ENCODE assay signal across 18 cellular contexts in the genomic region with DNA sequence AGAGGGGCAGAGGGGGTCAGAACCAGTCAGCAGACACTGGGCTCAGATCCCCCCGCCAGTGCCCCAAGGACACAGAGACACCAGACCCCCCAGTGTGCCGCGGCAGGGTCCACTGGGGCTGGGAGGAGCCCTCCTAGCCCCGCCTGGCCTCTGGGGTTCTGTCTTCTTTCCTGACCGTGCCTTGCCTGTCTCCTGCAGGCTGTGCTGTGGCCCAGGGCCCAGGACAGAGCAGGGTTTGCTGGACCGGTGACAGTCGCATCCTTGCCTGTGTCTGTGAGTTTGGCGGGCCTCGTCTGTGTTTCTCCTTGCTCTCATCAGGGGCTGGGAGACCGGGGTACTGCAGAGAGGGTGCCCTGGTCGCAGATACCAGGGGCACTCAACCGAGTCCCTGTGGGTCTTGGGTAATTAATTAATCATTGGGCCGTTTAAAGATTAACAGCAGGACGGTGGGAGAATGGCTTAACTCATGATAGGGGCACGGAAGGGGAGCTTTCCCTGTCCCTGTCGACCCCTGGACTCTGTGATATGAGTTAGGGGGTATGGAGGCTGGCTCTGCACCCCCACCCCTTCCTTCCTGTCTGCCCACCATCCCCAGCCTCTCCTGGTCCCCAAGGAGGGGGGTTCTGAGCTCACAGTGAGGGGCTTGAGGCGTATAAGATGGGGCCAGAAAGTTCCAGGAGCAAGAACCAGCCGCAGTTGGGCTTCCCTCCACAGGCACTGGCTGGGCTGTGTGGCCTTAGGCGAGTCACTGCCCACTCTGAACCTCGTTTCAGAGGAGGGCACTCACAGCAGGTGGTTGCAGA. TPM values are rescaled to one million over a fixed set of nuclear protein-coding genes. Genes with fewer than 3 reads are reported as not detected.
DNase-seq lines count a peak whose midpoint lies in the region; ATAC-seq, FAIRE-seq and TF ChIP-seq lines count a peak whose summit lies in the region.
"Had no signal": no experiment of that assay in that cellular context is flagged by ENCODE, and none has a peak within 500 bp of the region (broad histone marks: within the 10 kb centered on the region; RNA-seq: fewer than 3 reads in every experiment).

No MANE protein-coding gene starts in this region.

- no peak for TF ChIP-seq POLR2A in H1 (IDR thresholded peaks at IDR 0.05; ENCODE audit: control extremely low read depth in 1 of 2, low read depth in 2 of 2, low read length in 2 of 2)

- H2BK12ac ChIP-seq in H1 (ENCODE audit: low read depth, low read length), result peak overlapping the region; percentile 77; the same call in 1 of the 2 replicates

- H3K27me3 ChIP-seq in H1 (replicated peaks in 1 of 4; ENCODE audit: control insufficient read depth in 3 of 4, extremely low read depth in 1 of 4, insufficient read depth in 3 of 4, low read length in 3 of 4), result no peaks in the 10 kb centered on the region
- H3K27me3 ChIP-seq in mucosa of stomach (ENCODE audit: control insufficient read depth, insufficient read depth, low read length), result no peaks in the 10 kb centered on the region
- H3K27me3 ChIP-seq: BLaER1 treated with 17β-estradiol and CSF1 and Interleukin-3, amounts not matched to agents 10 nM and 100 nM; SJSA1 had no signal

- H3K56ac ChIP-seq in H1 (replicated peaks; ENCODE audit: insufficient read length, low read depth, low read length), result no peak overlapping the region

- no peaks in the 10 kb centered on the region for H3K9me3 Mint-ChIP-seq in activated T-cell treated with anti-CD3 and anti-CD28 coated beads, Interleukin-2, amount 50 U/mL, for 24 hours
- H3K9me3 Mint-ChIP-seq in activated T-cell treated with anti-CD3 and anti-CD28 coated beads, Interleukin-2, amount 50 U/mL, for 4 hours, result peaks cover 6% of the 10 kb centered on the region
- H3K9me3 Mint-ChIP-seq: neural crest cell had no signal

- no peaks in the 10 kb centered on the region for H3K79me1 ChIP-seq in H1 (ENCODE audit: low read depth, low read length)

- no peak for DNase-seq in activated T-cell treated with anti-CD3 and anti-CD28 coated beads, Interleukin-2, amount 50 U/mL, for 24 hours
- DNase-seq in activated T-cell treated with anti-CD3 and anti-CD28 coated beads, Interleukin-2, amount 50 U/mL, for 4 hours, result no peak
- DNase-seq in H1 (ENCODE audit: low read depth in 1 of 2, low spot score in 2 of 2) (no peak), T-helper 1 cell (no peak), mucosa of descending colon (no peak), NCI-H446 (lab: John Stamatoyannopoulos, UW) (no peak)
- DNase-seq in stimulated activated naive CD4-positive, alpha-beta T cell treated with Interleukin-2 at 50 U/mL for 16 hours (lab: John Stamatoyannopoulos, UW), result no peak
- DNase-seq: amniotic stem cell; NCI-H1417 treated with DMSO at 0.1 percent for 48 hours; NCI-H526 treated with DMSO at 0.1 percent for 48 hours; stimulated activated CD8-positive, alpha-beta memory T cell treated with anti-CD3 and anti-CD28 coated beads, Interleukin-4, amount 100 ng/mL, for 48 hours; T-helper 2 cell had no signal

- no peak overlapping the region for H2BK120ac ChIP-seq in H1 (replicated peaks; ENCODE audit: low read depth, low read length)

- no peak overlapping the region for H2AFZ ChIP-seq in H1 (ENCODE audit: low read length)

- H4K20me1 ChIP-seq in H1 (replicated peaks in 1 of 2; ENCODE audit: control insufficient read depth in 1 of 2, insufficient read depth in 2 of 2, low read length in 2 of 2), result peaks cover 0 to 1% of the 10 kb centered on the region in 2 experiments

- H3K23me2 ChIP-seq in H1 (ENCODE audit: low read depth, low read length), result 0 out of 2 replicates have a peak, but pooled peaks cover 2% of the 10 kb centered on the region

- H2AK5ac ChIP-seq in H1 (ENCODE audit: low read depth, low read length), result no peak overlapping the region

- H3K4me1 ChIP-seq in H1 (replicated peaks in 1 of 4; ENCODE audit: control insufficient read depth in 3 of 4, insufficient read depth in 4 of 4, low read length in 3 of 4) (peaks cover 0 to 9% (median 7%) of the 10 kb centered on the region in 4 experiments; a peak in 6 of 7 replicates), mucosa of stomach (ENCODE audit: control insufficient read depth, insufficient read depth, low read length) (peaks cover 47% of the 10 kb centered on the region), mucosa of descending colon (ENCODE audit: low read depth) (peaks cover 5% of the 10 kb centered on the region)
- H3K4me1 ChIP-seq: HAP-1 had no signal

- H3K4me3 Mint-ChIP-seq in activated T-cell treated with anti-CD3 and anti-CD28 coated beads, Interleukin-2, amount 50 U/mL, for 24 hours, result no peak overlapping the region
- no peak overlapping the region for H3K4me3 Mint-ChIP-seq in activated T-cell treated with anti-CD3 and anti-CD28 coated beads, Interleukin-2, amount 50 U/mL, for 4 hours
- H3K4me3 Mint-ChIP-seq: neural crest cell had no signal

- no peak overlapping the region; a peak in 1 of 7 replicates for H3K9ac ChIP-seq in H1 (replicated peaks in 1 of 4; ENCODE audit: extremely low read depth in 1 of 4, low read depth in 3 of 4, low read length in 3 of 4)
- H3K9ac ChIP-seq in mucosa of stomach (ENCODE audit: low read length), result peak overlapping the region; percentile 16
- H3K9ac ChIP-seq: BLaER1 treated with 17β-estradiol and CSF1 and Interleukin-3, amounts not matched to agents 10 nM and 100 nM had no signal

- no peak overlapping the region for H3K18ac ChIP-seq in H1 (ENCODE audit: extremely low read depth, low read length)

- H3K27me3 Mint-ChIP-seq in activated T-cell treated with anti-CD3 and anti-CD28 coated beads, Interleukin-2, amount 50 U/mL, for 24 hours, result no peaks in the 10 kb centered on the region
- peaks cover 2% of the 10 kb centered on the region for H3K27me3 Mint-ChIP-seq in activated T-cell treated with anti-CD3 and anti-CD28 coated beads, Interleukin-2, amount 50 U/mL, for 4 hours (ENCODE audit: low read depth)

- H3K27ac Mint-ChIP-seq in activated T-cell treated with anti-CD3 and anti-CD28 coated beads, Interleukin-2, amount 50 U/mL, for 24 hours, result peak overlapping the region; percentile 26

- no peaks in the 10 kb centered on the region for H3K36me3 ChIP-seq in H1 (ENCODE audit: control insufficient read depth in 2 of 4, insufficient read depth in 4 of 4, low read length in 3 of 4)
- no peaks in the 10 kb centered on the region for H3K36me3 ChIP-seq in mucosa of stomach (ENCODE audit: control insufficient read depth, insufficient read depth, low read length)
- H3K36me3 ChIP-seq in mucosa of descending colon (ENCODE audit: low read depth), result no peaks in the 10 kb centered on the region
- H3K36me3 ChIP-seq: BLaER1 treated with 17β-estradiol and CSF1 and Interleukin-3, amounts not matched to agents 10 nM and 100 nM; HAP-1; SJSA1 had no signal

- peaks cover 5% of the 10 kb centered on the region for H3K4me1 Mint-ChIP-seq in activated T-cell treated with anti-CD3 and anti-CD28 coated beads, Interleukin-2, amount 50 U/mL, for 24 hours (ENCODE audit: low read depth)
- peaks cover 4% of the 10 kb centered on the region for H3K4me1 Mint-ChIP-seq in activated T-cell treated with anti-CD3 and anti-CD28 coated beads, Interleukin-2, amount 50 U/mL, for 4 hours (ENCODE audit: low read depth)

- POLR2A ChIA-PET in H1 (lab: Charles Lee; ENCODE audit: partially characterized antibody), result interaction anchor here (1.0 to 37.3 kb wide), 5 partner anchors 10 to 80 kb away, joined by 3 to 692 read pairs (median 3); a partner anchor contains a TSS

- 82% methylated on average over 20 of the region's 20 CpGs; no CpG with 5 or more reads in 1 of the 2 experiments for WGBS in H1 (ENCODE audit: extremely low coverage in 1 of 2, insufficient coverage in 1 of 2, insufficient read length in 1 of 2, insufficient replicate concordance in 2 of 2, low coverage in 1 of 2, low lambda C conversion rate in 2 of 2, missing lambda C conversion rate in 1 of 2), 2 experiments

- H3K36me3 Mint-ChIP-seq in activated T-cell treated with anti-CD3 and anti-CD28 coated beads, Interleukin-2, amount 50 U/mL, for 24 hours (ENCODE audit: low read depth), result no peaks in the 10 kb centered on the region
- H3K36me3 Mint-ChIP-seq in activated T-cell treated with anti-CD3 and anti-CD28 coated beads, Interleukin-2, amount 50 U/mL, for 4 hours (ENCODE audit: insufficient read depth), result no peaks in the 10 kb centered on the region

- no peak for TF ChIP-seq EP300 in H1 (IDR thresholded peaks at IDR 0.05; ENCODE audit: borderline replicate concordance in 1 of 2, low read depth in 2 of 2, low read length in 2 of 2)

- no peak overlapping the region for H3K4ac ChIP-seq in H1 (replicated peaks; ENCODE audit: insufficient read length, low read depth, low read length)

- TF ChIP-seq RAD21 in H1 (IDR thresholded peaks at IDR 0.05 in 1 of 2, conservative IDR thresholded peaks at IDR 0.05 in 1 of 2; ENCODE audit: low read depth in 2 of 2, low read length in 2 of 2), result no peak

- H2BK20ac ChIP-seq in H1 (ENCODE audit: low read length), result no peak overlapping the region

- no peak overlapping the region for H4K5ac ChIP-seq in H1 (ENCODE audit: insufficient read length, low read depth, low read length)

- no peak for ATAC-seq in activated T-cell treated with anti-CD3 and anti-CD28 coated beads, Interleukin-2, amount 50 U/mL, for 4 hours
- ATAC-seq in mucosa of descending colon, result no peak

- no peak overlapping the region for H3K27ac ChIP-seq in H1 (ENCODE audit: low read depth, low read length)
- H3K27ac ChIP-seq: BLaER1 treated with 17β-estradiol and CSF1 and Interleukin-3, amounts not matched to agents 10 nM and 100 nM had no signal

- no peak overlapping the region for H3K4me2 ChIP-seq in H1 (ENCODE audit: insufficient read depth in 1 of 2, low read depth in 2 of 2, low read length in 2 of 2)

- no peaks in the 10 kb centered on the region for H3K9me3 ChIP-seq in H1 (ENCODE audit: insufficient read depth in 2 of 2, low read depth in 1 of 2, low read length in 1 of 2)
- no peaks in the 10 kb centered on the region for H3K9me3 ChIP-seq in mucosa of stomach (ENCODE audit: control insufficient read depth, low read length)
- peaks cover 5% of the 10 kb centered on the region for H3K9me3 ChIP-seq in mucosa of descending colon
- H3K9me3 ChIP-seq: HAP-1, SJSA1 had no signal

- H4K91ac ChIP-seq in H1 (replicated peaks; ENCODE audit: insufficient read length, low read length), result peak overlapping the region; percentile 77

- no peak for TF ChIP-seq CTCF in H1 (IDR thresholded peaks at IDR 0.05; ENCODE audit: control extremely low read depth in 1 of 3, insufficient read depth in 1 of 3, low read depth in 1 of 3, low read length in 3 of 3)
- no peak for TF ChIP-seq CTCF in mucosa of descending colon (IDR thresholded peaks at IDR 0.05)

- H2BK5ac ChIP-seq in H1 (ENCODE audit: low read depth, low read length), result 0 out of 2 replicates have a peak overlapping the region, but pooled peaks have one; percentile 8

- H4K8ac ChIP-seq in H1 (ENCODE audit: extremely low read depth, insufficient read depth, low read length), result no peak overlapping the region

- intact Hi-C loops in mucosa of descending colon (cut with DNase I, micrococcal nuclease), result no loop called here

- H3K4me3 ChIP-seq in H1 (ENCODE audit: extremely low read depth in 1 of 4, insufficient read depth in 2 of 4, low read depth in 3 of 4, low read length in 4 of 4) (no peak overlapping the region), mucosa of stomach (ENCODE audit: low read length) (no peak overlapping the region), mucosa of descending colon (no peak overlapping the region)
- H3K4me3 ChIP-seq: BLaER1 treated with 17β-estradiol and CSF1 and Interleukin-3, amounts not matched to agents 10 nM and 100 nM; HAP-1; SJSA1 had no signal

- no peak overlapping the region for H3K14ac ChIP-seq in H1 (ENCODE audit: insufficient read length)

- H3K79me2 ChIP-seq in H1 (ENCODE audit: control insufficient read depth in 1 of 2, insufficient read depth in 2 of 2, low read length in 2 of 2), result no peaks in the 10 kb centered on the region

- FAIRE-seq in H1 (lab: Jason Lieb, UNC), result no peak
- FAIRE-seq: frontal cortex had no signal

- peak overlapping the region; percentile 1; the same call in 1 of the 2 replicates for H2BK15ac ChIP-seq in H1 (ENCODE audit: low read length)

- no peak overlapping the region for H3K23ac ChIP-seq in H1 (ENCODE audit: insufficient read length)

- CTCF ChIA-PET in H1 (lab: Charles Lee; ENCODE audit: partially characterized antibody), result interaction anchor here (0.6 to 3.2 kb wide), 13 partner anchors 8 to 143 kb away, joined by 3 to 14 read pairs (median 3); no protein-coding TSS in a partner anchor

RNA-seq across cellular contexts. Expression of a gene that starts 29.8 kb away (rescaled TPM):
- 1,000 to 10,000 TPM; 2,811 to 2,835 (median 2,816) TPM for total RNA-seq in activated T-cell treated with anti-CD3 and anti-CD28 coated beads, Interleukin-2, amount 50 U/mL, for 4 hours
- 2,801 and 2,865 TPM in 2 replicates for total RNA-seq in H1 (2021; fragmentation: NEBNext Ultra II Directional; extraction: Animal tissue kit (Norgen Biotek cat#: 25700))
- polyA plus RNA-seq in H1 (2011; rRNA removed), result 5,362 and 5,466 TPM in 2 replicates
- polyA plus RNA-seq in H1 (2011; cell fraction: cytosol; rRNA removed), result 8,556 TPM
- polyA plus RNA-seq in H1 (2011; cell fraction: nucleus; rRNA removed), result 6,792 TPM
- 3,449 to 5,365 TPM (median 4,851 TPM) in 4 replicates for polyA plus RNA-seq in H1 (2012, experiment 1 of 2)
- polyA plus RNA-seq in H1 (2012, experiment 2 of 2), result 2,078 TPM
- polyA plus RNA-seq in H1 (2013, experiment 1 of 2), result 2,295 TPM
- 2,292 TPM for polyA plus RNA-seq in H1 (2013, experiment 2 of 2)
- polyA minus RNA-seq in H1 (2011; rRNA and poly(A)+ RNA removed), result 1,769 and 1,871 TPM in 2 replicates
- polyA minus RNA-seq in H1 (2011; cell fraction: cytosol; rRNA and poly(A)+ RNA removed), result 1,662 TPM
- 2,188 TPM for polyA minus RNA-seq in H1 (2011; cell fraction: nucleus; rRNA and poly(A)+ RNA removed)
- total RNA-seq in mucosa of descending colon, result 1,000 to 10,000 TPM; 1,561 to 1,749 (median 1,709) TPM

RNA-seq across cellular contexts. Expression of a gene that starts 44.9 kb away (rescaled TPM):
- 1 to 10 TPM in 1 of 3 donors, under 1 TPM in 2; 0.35 to 2.1 (median 0.84) TPM for total RNA-seq in activated T-cell treated with anti-CD3 and anti-CD28 coated beads, Interleukin-2, amount 50 U/mL, for 4 hours
- 8.5 and 9.6 TPM in 2 replicates for total RNA-seq in H1 (2021; fragmentation: NEBNext Ultra II Directional; extraction: Animal tissue kit (Norgen Biotek cat#: 25700))
- 3.9 and 5.5 TPM in 2 replicates for polyA plus RNA-seq in H1 (2011; rRNA removed)
- 6.1 TPM for polyA plus RNA-seq in H1 (2011; cell fraction: cytosol; rRNA removed)
- 10.9 TPM for polyA plus RNA-seq in H1 (2011; cell fraction: nucleus; rRNA removed)
- polyA plus RNA-seq in H1 (2012, experiment 1 of 2), result 2.6 to 3.9 TPM (median 3.8 TPM) in 4 replicates
- 4.1 TPM for polyA plus RNA-seq in H1 (2012, experiment 2 of 2)
- 4.9 TPM for polyA plus RNA-seq in H1 (2013, experiment 1 of 2)
- 6.0 TPM for polyA plus RNA-seq in H1 (2013, experiment 2 of 2)
- 3.0 and 5.3 TPM in 2 replicates for polyA minus RNA-seq in H1 (2011; rRNA and poly(A)+ RNA removed)
- 5.7 TPM for polyA minus RNA-seq in H1 (2011; cell fraction: cytosol; rRNA and poly(A)+ RNA removed)
- 3.5 TPM for polyA minus RNA-seq in H1 (2011; cell fraction: nucleus; rRNA and poly(A)+ RNA removed)
- total RNA-seq in mucosa of descending colon, result 10 to 100 TPM in 1 of 3 donors, 1 to 10 TPM in 2; 1.8 to 16.6 (median 5.4) TPM
